ENCODE assay signal across 24 cellular contexts in the genomic region with DNA sequence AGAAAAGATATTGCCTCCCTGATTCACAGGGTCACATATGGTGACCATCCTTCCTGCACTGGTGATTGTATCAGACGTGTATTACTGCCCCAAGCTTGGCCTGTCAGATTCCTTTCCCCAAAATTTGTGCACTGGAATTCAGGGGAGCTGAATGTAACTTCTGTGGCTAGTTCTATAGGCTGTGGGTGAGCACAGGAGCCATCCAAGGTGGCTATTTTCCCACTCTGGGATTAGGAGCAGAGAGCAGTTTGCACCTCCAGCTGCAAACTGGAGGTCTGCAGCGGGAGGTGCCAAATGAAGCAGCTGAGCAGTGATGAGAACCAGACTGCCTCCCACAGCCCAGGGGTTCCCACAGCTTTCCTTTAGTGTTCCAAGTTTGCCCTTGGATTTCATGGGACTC.
DNase-seq lines count a peak whose midpoint lies in the region; ATAC-seq and TF ChIP-seq lines count a peak whose summit lies in the region.
"Had no signal": no experiment of that assay in that cellular context is flagged by ENCODE, and none has a peak within 500 bp of the region (broad histone marks: within the 10 kb centered on the region; RNA-seq: fewer than 3 reads in every experiment).

No MANE protein-coding gene starts in this region.

- intact Hi-C loops in heart right ventricle (cut with DNase I) = loop anchor here in 4 of 10 donors (10.0 kb wide), 4 partner anchors 162 to 792 kb away; no protein-coding TSS in a partner anchor

- ATAC-seq in heart right ventricle = peak in 5 of 8 donors; percentile 30 to 59 (median 44)
- ATAC-seq: A549, HCT116, PC-3 had no signal

- TF ChIP-seq CTCF in BE2C (IDR thresholded peaks at IDR 0.05; ENCODE audit: low read depth, low read length) = no peak
- no peak for TF ChIP-seq CTCF in heart right ventricle (IDR thresholded peaks at IDR 0.05)

- H3K27me3 ChIP-seq in BE2C = no peaks in the 10 kb centered on the region
- no peaks in the 10 kb centered on the region for H3K27me3 ChIP-seq in heart right ventricle
- H3K27me3 ChIP-seq: BLaER1 treated with 17β-estradiol and CSF1 and Interleukin-3, amounts not matched to agents 10 nM and 100 nM had no signal

- peak overlapping the region in 1 of 10 donors; percentile 0 for H3K27ac ChIP-seq in heart right ventricle
- H3K27ac ChIP-seq: A549; BLaER1 treated with 17β-estradiol and CSF1 and Interleukin-3, amounts not matched to agents 10 nM and 100 nM had no signal

- H3K4me3 ChIP-seq in BE2C (ENCODE audit: low read depth, low read length) (no peak overlapping the region), heart right ventricle (no peak overlapping the region)
- H3K4me3 ChIP-seq: A549; BLaER1 treated with 17β-estradiol and CSF1 and Interleukin-3, amounts not matched to agents 10 nM and 100 nM had no signal

- H3K4me1 ChIP-seq in BE2C (peaks cover 4% of the 10 kb centered on the region), heart right ventricle (peaks cover 0 to 23% (median 6%) of the 10 kb centered on the region in 9 donors)
- H3K4me1 ChIP-seq: A549; BLaER1 treated with 17β-estradiol and CSF1 and Interleukin-3, amounts not matched to agents 10 nM and 100 nM; Caco-2 had no signal

- WGBS in heart right ventricle, 2 donors = 40 to 46% methylated on average over 2 of the region's 2 CpGs

- H3K36me3 ChIP-seq in BE2C (no peaks in the 10 kb centered on the region), heart right ventricle (no peaks in the 10 kb centered on the region)
- H3K36me3 ChIP-seq: BLaER1 treated with 17β-estradiol and CSF1 and Interleukin-3, amounts not matched to agents 10 nM and 100 nM had no signal

- H3K9me3 ChIP-seq in BE2C = no peaks in the 10 kb centered on the region
- H3K9me3 ChIP-seq in heart right ventricle = peaks cover 0 to 11% (median 0%) of the 10 kb centered on the region in 11 donors
- H3K9me3 ChIP-seq: A549; BLaER1 treated with 17β-estradiol and CSF1 and Interleukin-3, amounts not matched to agents 10 nM and 100 nM; Caco-2 had no signal

- DNase-seq in AG08395 (ENCODE audit: low spot score) = peak; percentile 27
- DNase-seq in BE2C = peak; percentile 22
- peak; percentile 62 for DNase-seq in SK-N-DZ (ENCODE audit: low spot score)
- DNase-seq in heart right ventricle = no peak
- DNase-seq in glomerular visceral epithelial cell (ENCODE audit: extremely low spot score) = no peak
- no peak for DNase-seq in NOMO-1 treated with dmso at 0.1 percent for 144 hours (lab: John Stamatoyannopoulos, UW; ENCODE audit: unreplicated experiment)
- no peak for DNase-seq in OCI-M2 (lab: John Stamatoyannopoulos, UW; ENCODE audit: unreplicated experiment)
- DNase-seq: Caco-2; CD4-positive, alpha-beta memory T cell; DMS 273 treated with DMSO at 0.1 percent for 48 hours; DMS79 treated with DMSO at 0.1 percent for 48 hours; GOT3; Karpas-422; MV-4-11; NCI-H1105 treated with DMSO at 0.1 percent for 48 hours; NCI-H2081 treated with DMSO at 0.1 percent for 48 hours; NCI-H2171 treated with DMSO at 0.1 percent for 48 hours; NCI-H446 treated with DMSO at 0.1 percent for 48 hours; NCI-H526 treated with DMSO at 0.1 percent for 48 hours; PC-3; SIG-M5 had no signal

Comparison
In these comparisons a context has a peak if more than half of its experiments do, and no peak if none do; other contexts are left out.
1. DNase-seq: peak in AG08395 (single experiment), BE2C (single experiment) and SK-N-DZ (single experiment); none in heart right ventricle (0 of 2), glomerular visceral epithelial cell (single experiment), NOMO-1 treated with dmso at 0.1 percent for 144 hours (single experiment) and OCI-M2 (single experiment).